ENCODE assay signal across 22 cellular contexts in genomic region chr11:60098508-60098907, GRCh38. TPM values are rescaled to one million over a fixed set of nuclear protein-coding genes. Genes with fewer than 3 reads are reported as not detected.
DNase-seq lines count a peak whose midpoint lies in the region; ATAC-seq and TF ChIP-seq lines count a peak whose summit lies in the region.
"Had no signal": no experiment of that assay in that cellular context is flagged by ENCODE, and none has a peak within 500 bp of the region (broad histone marks: within the 10 kb centered on the region; RNA-seq: fewer than 3 reads in every experiment).

No MANE protein-coding gene starts in this region.

- H3K27ac ChIP-seq in RWPE1, result no peak overlapping the region
- H3K27ac ChIP-seq: left ventricle myocardium inferior, sigmoid colon, SJSA1 had no signal

- H3K27me3 ChIP-seq in kidney epithelial cell (ENCODE audit: control insufficient read depth, insufficient read depth, low read length), result no peaks in the 10 kb centered on the region
- H3K27me3 ChIP-seq: sigmoid colon had no signal

- ATAC-seq in GM21423 (IDR thresholded peaks at IDR 0.05; ENCODE audit: unreplicated experiment) (peak; percentile 92), HG03378 (IDR thresholded peaks at IDR 0.05; ENCODE audit: unreplicated experiment) (peak; percentile 82)
- ATAC-seq: CD8-positive, alpha-beta T cell had no signal

- TF ChIP-seq CTCF in kidney epithelial cell (IDR thresholded peaks at IDR 0.05; ENCODE audit: insufficient read depth, low read length, poor library complexity, severe bottlenecking) (no peak), RWPE1 (conservative IDR thresholded peaks at IDR 0.05; ENCODE audit: low read depth) (no peak)

- no peak overlapping the region for H3K4me3 ChIP-seq in kidney epithelial cell (ENCODE audit: low read depth, low read length)
- H3K4me3 ChIP-seq: left ventricle myocardium inferior, sigmoid colon, SJSA1 had no signal

- POLR2A ChIA-PET in RWPE1 (lab: Yijun Ruan, JAX; ENCODE audit: low non-redundant PET), result no interaction called here

- CTCF ChIA-PET in RWPE1 (lab: Yijun Ruan, JAX), result no interaction called here

- no peaks in the 10 kb centered on the region for H3K36me3 ChIP-seq in kidney epithelial cell (ENCODE audit: control insufficient read depth, insufficient read depth, low read length)
- H3K36me3 ChIP-seq: left ventricle myocardium inferior, sigmoid colon, SJSA1 had no signal

- DNase-seq in DMS53 (lab: John Stamatoyannopoulos, UW), result peak; percentile 82
- peak; percentile 29 for DNase-seq in kidney epithelial cell (ENCODE audit: low read depth)
- DNase-seq in stimulated activated CD4-positive, alpha-beta T cell treated with anti-CD3 and anti-CD28 coated beads, Interleukin-4, amount 100 ng/mL, for 1 hour, result no peak
- DNase-seq in RWPE1 (ENCODE audit: low spot score), result no peak
- no peak for DNase-seq in NCI-H82 treated with DMSO at 0.1 percent for 48 hours (lab: John Stamatoyannopoulos, UW; ENCODE audit: unreplicated experiment)
- no peak for DNase-seq in pons (ENCODE audit: low spot score)
- DNase-seq: activated gamma-delta T cell; CD8-positive, alpha-beta T cell; central memory CD4-positive, alpha-beta T cell; EL; foreskin melanocyte; HCEC 1CT; Karpas-422; left ventricle myocardium inferior; NCI-H1092; NCI-H526; occipital lobe; sigmoid colon; stimulated activated CD4-positive, alpha-beta T cell treated with anti-CD3 and anti-CD28 coated beads, Interleukin-2, amount 100 ng/mL, for 24 hours had no signal

RNA-seq across cellular contexts. Expression of gene MS4A2, which starts 10.0 kb away (rescaled TPM):
- total RNA-seq in kidney epithelial cell, result 0.14 TPM in 1 of 2 replicates, not detected in the other
- total RNA-seq: CD8-positive, alpha-beta T cell; SJSA1 had no signal

RNA-seq across cellular contexts. Expression of gene MS4A3, which starts 42.0 kb away (rescaled TPM):
- total RNA-seq in kidney epithelial cell, result not detected in 2 replicates
- total RNA-seq: CD8-positive, alpha-beta T cell; left ventricle myocardium inferior; sigmoid colon; SJSA1 had no signal

RNA-seq across cellular contexts. Expression of gene OOSP2, which starts 58.3 kb away (rescaled TPM):
- total RNA-seq in kidney epithelial cell, result not detected in 2 replicates
- total RNA-seq: CD8-positive, alpha-beta T cell; left ventricle myocardium inferior; occipital lobe; sigmoid colon; SJSA1 had no signal

Comparison
In these comparisons a context has a peak if more than half of its experiments do, and no peak if none do; other contexts are left out.
1. DNase-seq: peak in DMS53 (single experiment) and kidney epithelial cell (single experiment); none in stimulated activated CD4-positive, alpha-beta T cell treated with anti-CD3 and anti-CD28 coated beads, Interleukin-4, amount 100 ng/mL, for 1 hour (single experiment), RWPE1 (single experiment), NCI-H82 treated with DMSO at 0.1 percent for 48 hours (single experiment) and pons (single experiment).